Comparison of ENCODE assay signal across 8 cellular contexts in the genomic region with DNA sequence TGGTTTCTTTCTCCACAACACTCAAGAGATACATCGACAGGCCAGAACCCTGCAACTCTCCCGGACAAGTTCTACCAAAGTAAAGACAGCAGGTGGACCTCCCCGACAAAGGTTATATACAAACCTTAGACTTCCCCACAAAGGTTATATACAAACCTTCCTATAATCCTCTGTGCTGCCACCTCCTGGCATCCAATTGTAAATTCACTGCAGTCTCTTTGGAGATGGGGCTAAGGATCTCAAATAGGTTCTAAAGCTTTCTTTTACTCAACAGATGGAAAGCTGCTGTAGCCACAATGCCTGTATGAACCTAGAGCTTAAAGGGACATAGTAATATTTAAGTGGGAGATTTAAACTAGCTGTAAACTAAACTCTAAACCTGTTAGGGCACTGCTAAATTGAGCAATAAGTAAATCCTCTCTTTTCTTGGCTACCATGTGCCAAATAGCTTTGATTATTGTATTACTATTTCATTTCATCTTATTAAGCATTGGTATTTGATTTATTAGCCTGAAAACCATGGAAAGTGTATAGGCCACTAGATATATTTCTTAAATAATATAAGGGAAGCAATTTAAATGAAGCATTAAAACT. TPM values are rescaled to one million over a fixed set of nuclear protein-coding genes. Genes with fewer than 3 reads are reported as not detected.
DNase-seq lines count a peak whose midpoint lies in the region; ATAC-seq, FAIRE-seq and TF ChIP-seq lines count a peak whose summit lies in the region.

No MANE protein-coding gene starts in this region.

- H3K4me3 ChIP-seq in KMS-11 (IDR thresholded peaks at IDR 0.05; ENCODE audit: insufficient read depth, low read depth, low read length) = no peak overlapping the region
- no peak overlapping the region for H3K4me3 ChIP-seq in cardiac fibroblast (replicated peaks in 1 of 2; ENCODE audit: low read depth in 2 of 2, low read length in 2 of 2)
- H3K4me3 ChIP-seq in lung = no peak overlapping the region
- no peak overlapping the region for H3K4me3 ChIP-seq in upper lobe of left lung

- no peak for TF ChIP-seq EP300 in upper lobe of left lung (IDR thresholded peaks at IDR 0.05)

- TF ChIP-seq POLR2A in H54 (IDR thresholded peaks at IDR 0.05; ENCODE audit: low read depth, low read length) = no peak
- TF ChIP-seq POLR2A in upper lobe of left lung (IDR thresholded peaks at IDR 0.05) = no peak

- intact Hi-C loops in left cardiac atrium (cut with DNase I) = no loop called here
- intact Hi-C loops in Right ventricle myocardium inferior (cut with DNase I) = no loop called here

- 20 to 28% methylated on average over 3 of the region's 3 CpGs for WGBS in lung, 2 donors
- 14 to 25% methylated on average over 3 of the region's 3 CpGs for WGBS in upper lobe of left lung, 2 donors

- H3K9me3 ChIP-seq in lung (ENCODE audit: control insufficient read depth in 2 of 2, insufficient read depth in 1 of 2, low read length in 1 of 2) (no peaks in the 10 kb centered on the region), upper lobe of left lung (no peaks in the 10 kb centered on the region)

- peak; percentile 87 for FAIRE-seq in H54 (lab: Jason Lieb, UNC)

- no peak overlapping the region for H2AFZ ChIP-seq in KMS-11 (ENCODE audit: low read depth)

- ATAC-seq in left cardiac atrium (peak; percentile 27 to 59), Right ventricle myocardium inferior (no peak), lung (ENCODE audit: insufficient read depth, low FRiP score) (no peak), upper lobe of left lung (ENCODE audit: low FRiP score in 2 of 2) (peak in 1 of 2 donors; percentile 64)

- H4K20me1 ChIP-seq in KMS-11 (ENCODE audit: insufficient read depth) = no peaks in the 10 kb centered on the region

- H3K27ac ChIP-seq in KMS-11 (no peak overlapping the region), lung (ENCODE audit: low read depth in 1 of 2, low read length in 1 of 2) (no peak overlapping the region), upper lobe of left lung (no peak overlapping the region)

- H3K9ac ChIP-seq in KMS-11 = no peak overlapping the region

- DNase-seq in left cardiac atrium (no peak), Right ventricle myocardium inferior (ENCODE audit: missing footprints) (no peak), H54 (ENCODE audit: insufficient read length, low spot score) (peak; percentile 44), T follicular helper cell (ENCODE audit: low read depth) (peak; percentile 11), cardiac fibroblast (ENCODE audit: low read depth in 2 of 2) (peak; percentile 66 to 71), lung (ENCODE audit: low spot score) (peak; percentile 49), upper lobe of left lung (peak in 1 of 2 donors; percentile 37)

- no peaks in the 10 kb centered on the region for H3K79me2 ChIP-seq in KMS-11 (ENCODE audit: insufficient read depth, low read depth)

- no peak overlapping the region for H3K4me2 ChIP-seq in KMS-11

- H3K36me3 ChIP-seq in KMS-11 (ENCODE audit: insufficient read depth) = no peaks in the 10 kb centered on the region
- no peaks in the 10 kb centered on the region for H3K36me3 ChIP-seq in lung (ENCODE audit: control insufficient read depth in 2 of 2, insufficient read depth in 2 of 2, low read length in 2 of 2)
- no peaks in the 10 kb centered on the region for H3K36me3 ChIP-seq in upper lobe of left lung

- TF ChIP-seq CTCF in KMS-11 (conservative IDR thresholded peaks at IDR 0.05; ENCODE audit: low read depth, low read length) (peak; percentile 81), cardiac fibroblast (IDR thresholded peaks at IDR 0.05; ENCODE audit: low read depth, low read length) (peak; percentile 72), lung (IDR thresholded peaks at IDR 0.05; ENCODE audit: control extremely low read depth, extremely low read depth) (peak; percentile 30), upper lobe of left lung (IDR thresholded peaks at IDR 0.05) (peak; percentile 26 to 57 (median 54))

- H3K4me1 ChIP-seq in KMS-11 (ENCODE audit: low read depth, poor library complexity, severe bottlenecking) (peaks cover 24% of the 10 kb centered on the region), lung (ENCODE audit: control insufficient read depth in 2 of 2, insufficient read depth in 2 of 2, low read length in 2 of 2) (peaks cover 0 to 3% of the 10 kb centered on the region in 2 donors), upper lobe of left lung (no peaks in the 10 kb centered on the region)

- H3K27me3 ChIP-seq in KMS-11 (ENCODE audit: insufficient read depth, low read depth) (no peaks in the 10 kb centered on the region), lung (ENCODE audit: control insufficient read depth, insufficient read depth) (no peaks in the 10 kb centered on the region), upper lobe of left lung (no peaks in the 10 kb centered on the region)

RNA-seq across cellular contexts. Expression of a gene that starts 9.8 kb away (rescaled TPM):
- total RNA-seq in left cardiac atrium (1 to 10 TPM; 1.1 to 1.3 TPM), Right ventricle myocardium inferior (0.60 TPM), lung (10 to 100 TPM; 16.4 to 30.2 TPM), upper lobe of left lung (10 to 100 TPM; 15.4 to 22.6 (median 19.4) TPM)
- polyA plus RNA-seq in lung = 1 to 10 TPM; 6.9 to 7.7 TPM

RNA-seq across cellular contexts. Expression of a gene that starts 58.5 kb away (rescaled TPM):
- total RNA-seq in left cardiac atrium (10 to 100 TPM in 1 of 2 donors, 1 to 10 TPM in 1; 5.9 to 14.6 TPM), Right ventricle myocardium inferior (7.4 TPM), lung (10 to 100 TPM; 14.3 to 25.9 TPM), upper lobe of left lung (10 to 100 TPM; 11.9 to 39.8 (median 20.3) TPM)
- polyA plus RNA-seq in lung = 10 to 100 TPM; 10.6 to 12.5 TPM

RNA-seq across cellular contexts. Expression of a gene that starts 58.6 kb away (rescaled TPM):
- under 1 TPM; 0.13 to 0.27 TPM for total RNA-seq in left cardiac atrium
- total RNA-seq in Right ventricle myocardium inferior = 0.24 TPM
- total RNA-seq in lung = under 1 TPM; 0.63 to 0.67 TPM
- polyA plus RNA-seq in lung = under 1 TPM; 0.14 to 0.62 TPM
- 1 to 10 TPM in 1 of 6 donors, under 1 TPM in 3, not detected in 2; 0.15 to 1.1 (median 0.80) TPM for total RNA-seq in upper lobe of left lung

Comparison
In these comparisons a context has a peak if more than half of its experiments do, and no peak if none do; other contexts are left out.
1. ATAC-seq: peak in left cardiac atrium (2 of 2); none in Right ventricle myocardium inferior (single experiment) and lung (single experiment).
2. DNase-seq: peak in H54 (single experiment), T follicular helper cell (single experiment), cardiac fibroblast (2 of 2) and lung (single experiment); none in left cardiac atrium (single experiment) and Right ventricle myocardium inferior (single experiment).
3. CTCF ChIP-seq: peak in every context shown above with its lines; median percentile 81 in KMS-11; 72 in cardiac fibroblast; 54 in upper lobe of left lung; 30 in lung.
4. RNA of a gene that starts 9.8 kb away (total RNA-seq): 16.4 to 30.2 TPM in lung and 15.4 to 22.6 TPM in upper lobe of left lung; 1.1 to 1.3 TPM in left cardiac atrium and 0.60 TPM in Right ventricle myocardium inferior (single experiment); every median in the first group is over 4 times any median in the second.